8 cellular contexts compared by ENCODE assay signal in genomic region chr17:81867123-81867951, GRCh38. TPM values are rescaled to one million over a fixed set of nuclear protein-coding genes. Genes with fewer than 3 reads are reported as not detected.
DNase-seq lines count a peak whose midpoint lies in the region; ATAC-seq and TF ChIP-seq lines count a peak whose summit lies in the region.

No MANE protein-coding gene starts in this region.

- H3K4me3 ChIP-seq in adrenal gland (no peak overlapping the region), upper lobe of right lung (no peak overlapping the region)

- H3K27me3 ChIP-seq in adrenal gland (no peaks in the 10 kb centered on the region), upper lobe of right lung (no peaks in the 10 kb centered on the region)

- intact Hi-C loops in adrenal gland (cut with DNase I) (no loop called here), upper lobe of right lung (cut with DNase I) (no loop called here)

- peak; percentile 30 for DNase-seq in NCI-H2227 (lab: John Stamatoyannopoulos, UW; ENCODE audit: unreplicated experiment)
- no peak for DNase-seq in NCI-H2227 treated with DMSO at 0.1 percent for 48 hours (lab: John Stamatoyannopoulos, UW)
- DNase-seq in NCI-H460 (ENCODE audit: extremely low read depth, low read depth) = peak; percentile 68
- DNase-seq in adrenal gland = peak in 6 of 7 donors; percentile 74 to 87 (median 80)
- peak; percentile 61 for DNase-seq in left lobe of liver (ENCODE audit: low spot score)
- DNase-seq in upper lobe of right lung = no peak
- DNase-seq in NOMO-1 treated with dmso at 0.1 percent for 144 hours (lab: John Stamatoyannopoulos, UW; ENCODE audit: unreplicated experiment) = no peak

- peaks cover 0 to 25% of the 10 kb centered on the region in 2 donors for H3K36me3 ChIP-seq in adrenal gland (replicated peaks in 1 of 2)
- peaks cover 19% of the 10 kb centered on the region for H3K36me3 ChIP-seq in upper lobe of right lung

- peak; percentile 19 for ATAC-seq in left lobe of liver
- no peak for ATAC-seq in upper lobe of right lung
- ATAC-seq in HG02588 (IDR thresholded peaks at IDR 0.05; ENCODE audit: unreplicated experiment) = no peak

- H3K9me3 ChIP-seq in adrenal gland (replicated peaks in 1 of 3) (no peaks in the 10 kb centered on the region), upper lobe of right lung (no peaks in the 10 kb centered on the region)

- H3K4me1 ChIP-seq in adrenal gland (replicated peaks in 1 of 2) (peaks cover 23 to 48% of the 10 kb centered on the region in 2 donors), upper lobe of right lung (peaks cover 35% of the 10 kb centered on the region)

- TF ChIP-seq CTCF in adrenal gland (IDR thresholded peaks at IDR 0.05) = no peak
- no peak for TF ChIP-seq CTCF in upper lobe of right lung (IDR thresholded peaks at IDR 0.05)

- peak overlapping the region; percentile 47 to 100 (median 92) for H3K27ac ChIP-seq in adrenal gland
- peak overlapping the region; percentile 58 for H3K27ac ChIP-seq in upper lobe of right lung

- peak; percentile 27 to 50 for TF ChIP-seq POLR2A in adrenal gland (IDR thresholded peaks at IDR 0.05)

- 14 to 29% (median 24%) methylated on average over 5 to 22 of the region's 22 CpGs for WGBS in adrenal gland, 4 donors

RNA-seq across cellular contexts. Expression of gene ARHGDIA, which starts 3.8 kb away (rescaled TPM):
- 175 and 178 TPM in 2 replicates for total RNA-seq in NCI-H460 (2014; rRNA removed; shearing (Covaris generic))
- 228 and 245 TPM in 2 replicates for polyA plus RNA-seq in NCI-H460 (2014; cell fraction: nucleus; rRNA removed)
- total RNA-seq in adrenal gland (100 to 1,000 TPM; 134 to 491 (median 236) TPM), left lobe of liver (109 TPM), upper lobe of right lung (386 TPM)
- 100 to 1,000 TPM; 180 to 324 (median 250) TPM for polyA plus RNA-seq in adrenal gland

RNA-seq across cellular contexts. Expression of gene P4HB, which starts 7.0 kb away (rescaled TPM):
- 800 and 860 TPM in 2 replicates for total RNA-seq in NCI-H460 (2014; rRNA removed; shearing (Covaris generic))
- 1,200 and 1,302 TPM in 2 replicates for polyA plus RNA-seq in NCI-H460 (2014; cell fraction: nucleus; rRNA removed)
- total RNA-seq in adrenal gland = 1,000 to 10,000 TPM in 5 of 8 donors, 100 to 1,000 TPM in 3; 583 to 2,018 (median 1,149) TPM
- 1,000 to 10,000 TPM in 1 of 3 donors, 100 to 1,000 TPM in 2; 546 to 2,717 (median 747) TPM for polyA plus RNA-seq in adrenal gland
- 1,392 TPM for total RNA-seq in left lobe of liver
- total RNA-seq in upper lobe of right lung = 462 TPM

RNA-seq across cellular contexts. Expression of gene ALYREF, which starts 24.0 kb away (rescaled TPM):
- total RNA-seq in NCI-H460 (2014; rRNA removed; shearing (Covaris generic)) = 130 and 142 TPM in 2 replicates
- 202 and 211 TPM in 2 replicates for polyA plus RNA-seq in NCI-H460 (2014; cell fraction: nucleus; rRNA removed)
- total RNA-seq in adrenal gland = 10 to 100 TPM; 15.2 to 69.3 (median 45.0) TPM
- polyA plus RNA-seq in adrenal gland = 10 to 100 TPM; 13.0 to 28.2 (median 15.2) TPM
- total RNA-seq in left lobe of liver = 14.5 TPM
- total RNA-seq in upper lobe of right lung = 39.4 TPM

RNA-seq across cellular contexts. Expression of gene ANAPC11, which starts 24.2 kb away (rescaled TPM):
- 137 and 139 TPM in 2 replicates for total RNA-seq in NCI-H460 (2014; rRNA removed; shearing (Covaris generic))
- polyA plus RNA-seq in NCI-H460 (2014; cell fraction: nucleus; rRNA removed) = 246 and 318 TPM in 2 replicates
- total RNA-seq in adrenal gland = 100 to 1,000 TPM; 102 to 226 (median 147) TPM
- 100 to 1,000 TPM in 2 of 3 donors, 10 to 100 TPM in 1; 21.2 to 242 (median 112) TPM for polyA plus RNA-seq in adrenal gland
- 95.7 TPM for total RNA-seq in left lobe of liver
- 91.0 TPM for total RNA-seq in upper lobe of right lung

RNA-seq across cellular contexts. Expression of gene PPP1R27, which starts 32.5 kb away (rescaled TPM):
- total RNA-seq in NCI-H460 (2014; rRNA removed; shearing (Covaris generic)) = not detected in 2 replicates
- polyA plus RNA-seq in NCI-H460 (2014; cell fraction: nucleus; rRNA removed) = not detected in 2 replicates
- under 1 TPM in 2 of 8 donors, not detected in 6; 0.46 to 0.92 TPM for total RNA-seq in adrenal gland
- 1 to 10 TPM in 2 of 3 donors, under 1 TPM in 1; 0.22 to 3.1 (median 2.6) TPM for polyA plus RNA-seq in adrenal gland
- total RNA-seq in left lobe of liver = not detected
- total RNA-seq in upper lobe of right lung = not detected

Comparison
In these comparisons a context has a peak if more than half of its experiments do, and no peak if none do; other contexts are left out.
1. DNase-seq: peak in NCI-H2227 (single experiment), NCI-H460 (single experiment), adrenal gland (6 of 7) and left lobe of liver (single experiment); none in NCI-H2227 treated with DMSO at 0.1 percent for 48 hours (single experiment), upper lobe of right lung (single experiment) and NOMO-1 treated with dmso at 0.1 percent for 144 hours (single experiment).